ENCODE assay signal across 10 cellular contexts in genomic region chr17:16443390-16444257, GRCh38. TPM values are rescaled to one million over a fixed set of nuclear protein-coding genes. Genes with fewer than 3 reads are reported as not detected.
DNase-seq lines count a peak whose midpoint lies in the region; ATAC-seq and TF ChIP-seq lines count a peak whose summit lies in the region.
"Had no signal": no experiment of that assay in that cellular context is flagged by ENCODE, and none has a peak within 500 bp of the region (broad histone marks: within the 10 kb centered on the region; RNA-seq: fewer than 3 reads in every experiment).

No MANE protein-coding gene starts in this region.

- no peak overlapping the region for H3K4me3 ChIP-seq in SJCRH30
- H3K4me3 ChIP-seq: sigmoid colon had no signal

- H3K27ac ChIP-seq in C4-2B (peak overlapping the region; percentile 37), SJCRH30 (peak overlapping the region; percentile 2; the same call in 1 of the 2 replicates)
- H3K27ac ChIP-seq: sigmoid colon had no signal

- TF ChIP-seq POLR2A in GM15510 (IDR thresholded peaks at IDR 0.05; ENCODE audit: borderline replicate concordance, extremely low read depth, insufficient read length) = peak; percentile 17

- ATAC-seq in Right ventricle myocardium superior (ENCODE audit: poor library complexity) = no peak
- ATAC-seq in HG03571 (IDR thresholded peaks at IDR 0.05; ENCODE audit: unreplicated experiment) = no peak

- peaks cover 33% of the 10 kb centered on the region for H3K4me1 ChIP-seq in SJCRH30

- TF ChIP-seq CTCF in C4-2B (conservative IDR thresholded peaks at IDR 0.05) = no peak

- H3K9me3 ChIP-seq in SJCRH30 (replicated peaks) = no peaks in the 10 kb centered on the region
- H3K9me3 ChIP-seq: sigmoid colon had no signal

- no peaks in the 10 kb centered on the region for H3K27me3 ChIP-seq in SJCRH30
- H3K27me3 ChIP-seq: sigmoid colon had no signal

- DNase-seq in SJCRH30 (peak; percentile 60 to 67), iPS DF 19.7 (ENCODE audit: low read depth, low spot score) (peak; percentile 42), GOT3 (lab: John Stamatoyannopoulos, UW) (no peak), putamen (ENCODE audit: low spot score) (no peak), Right ventricle myocardium superior (no peak)
- DNase-seq: effector memory CD4-positive, alpha-beta T cell; sigmoid colon had no signal

- H3K36me3 ChIP-seq in SJCRH30 = peaks cover 93% of the 10 kb centered on the region

- intact Hi-C loops in Right ventricle myocardium superior (cut with DNase I) = loop anchor here (5.0 kb wide), 1 partner anchor 56 kb away; no protein-coding TSS in a partner anchor

RNA-seq across cellular contexts. Expression of gene TRPV2, which starts 28.3 kb away (rescaled TPM):
- 0.42 and 0.63 TPM in 2 replicates for total RNA-seq in SJCRH30 (2014; rRNA removed; shearing (Covaris generic))
- total RNA-seq in Right ventricle myocardium superior = 10.3 TPM

RNA-seq across cellular contexts. Expression of gene LRRC75A, which starts 48.4 kb away (rescaled TPM):
- 3.7 and 4.8 TPM in 2 replicates for total RNA-seq in SJCRH30 (2014; rRNA removed; shearing (Covaris generic))
- 0.40 TPM for total RNA-seq in Right ventricle myocardium superior

Comparison
In these comparisons a context has a peak if more than half of its experiments do, and no peak if none do; other contexts are left out.
1. DNase-seq: peak in SJCRH30 (2 of 2) and iPS DF 19.7 (single experiment); none in GOT3 (single experiment), putamen (single experiment) and Right ventricle myocardium superior (single experiment).